8 cellular contexts compared by ENCODE assay signal in the genomic region with DNA sequence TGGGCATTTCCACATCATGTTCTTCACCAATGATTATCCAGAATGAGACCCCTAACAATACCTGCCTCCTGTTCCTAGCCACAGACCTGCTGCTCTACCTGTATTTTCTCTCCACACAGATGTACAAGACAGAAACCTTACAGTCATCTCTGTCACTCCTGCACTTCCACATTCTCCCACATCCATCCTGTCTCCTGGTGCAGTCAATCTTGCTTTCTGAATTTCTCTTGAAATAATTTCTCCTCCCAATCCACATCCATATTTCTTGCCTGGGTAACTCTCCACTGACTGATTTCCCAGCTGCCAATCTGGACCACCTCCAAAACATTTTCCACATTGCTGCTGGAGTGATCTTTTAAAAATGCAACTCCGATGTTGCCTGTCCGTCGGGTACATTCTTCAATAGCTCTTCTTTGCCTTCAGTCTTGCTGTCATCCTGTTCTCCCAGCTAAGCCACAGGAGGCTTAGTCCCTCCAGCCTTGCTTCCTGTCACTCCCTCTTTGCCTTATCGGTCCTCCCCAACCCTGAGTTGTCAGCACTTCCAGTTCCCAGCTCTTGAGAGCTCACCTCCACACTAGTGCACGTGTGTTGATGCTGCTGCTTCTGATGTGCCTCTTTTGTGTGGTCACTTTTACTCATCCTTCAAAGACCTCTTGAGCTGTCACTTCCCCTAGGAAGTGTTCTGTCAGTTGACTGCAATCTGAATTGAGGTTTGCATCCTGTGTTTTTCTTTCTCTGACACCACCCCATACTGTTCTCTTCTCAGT. TPM values are rescaled to one million over a fixed set of nuclear protein-coding genes. Genes with fewer than 3 reads are reported as not detected.
DNase-seq lines count a peak whose midpoint lies in the region; ATAC-seq and TF ChIP-seq lines count a peak whose summit lies in the region.

No MANE protein-coding gene starts in this region.

- H3K27me3 Mint-ChIP-seq in naive B cell = no peaks in the 10 kb centered on the region

- H2AFZ ChIP-seq in Loucy (ENCODE audit: low read length) = no peak overlapping the region

- H3K4me3 ChIP-seq in GM06990 (replicated peaks; ENCODE audit: low read depth, low read length) (no peak overlapping the region), Loucy (ENCODE audit: low read length, poor library complexity, severe bottlenecking) (peak overlapping the region; percentile 25)

- H3K9me3 Mint-ChIP-seq in activated naive CD4-positive, alpha-beta T cell treated with anti-CD3 and anti-CD28 coated beads, Interleukin-2, amount 50 U/mL, for 72 hours = no peaks in the 10 kb centered on the region
- no peaks in the 10 kb centered on the region for H3K9me3 Mint-ChIP-seq in naive B cell

- ATAC-seq in GM21526 (IDR thresholded peaks at IDR 0.05; ENCODE audit: low FRiP score, unreplicated experiment) = peak; percentile 47
- ATAC-seq in activated naive CD4-positive, alpha-beta T cell treated with anti-CD3 and anti-CD28 coated beads, Interleukin-2, amount 50 U/mL, for 72 hours = peak; percentile 80 to 87
- ATAC-seq in naive B cell (ENCODE audit: low read depth in 2 of 2) = no peak
- ATAC-seq in GM19328 (IDR thresholded peaks at IDR 0.05; ENCODE audit: unreplicated experiment) = no peak

- H3K36me3 ChIP-seq in GM06990 (ENCODE audit: control insufficient read depth, insufficient read depth, low read length) (no peaks in the 10 kb centered on the region), Loucy (ENCODE audit: insufficient read depth, low read length) (0 out of 2 replicates have a peak, but pooled peaks cover 7% of the 10 kb centered on the region)

- TF ChIP-seq CTCF in GM06990 (IDR thresholded peaks at IDR 0.05; ENCODE audit: insufficient read depth, low read length, poor library complexity, severe bottlenecking) = no peak
- no peak for TF ChIP-seq CTCF in Loucy (conservative IDR thresholded peaks at IDR 0.05; ENCODE audit: low read length)

- H3K27me3 ChIP-seq in GM06990 (replicated peaks; ENCODE audit: control insufficient read depth, insufficient read depth, low read length) (no peaks in the 10 kb centered on the region), Loucy (ENCODE audit: insufficient read depth, low read length, poor library complexity, severe bottlenecking) (no peaks in the 10 kb centered on the region)

- H3K9me2 ChIP-seq in Loucy (replicated peaks; ENCODE audit: low read depth, low read length) = no peaks in the 10 kb centered on the region

- H3K9me3 ChIP-seq in Loucy (ENCODE audit: insufficient read depth, low read depth, low read length) = no peaks in the 10 kb centered on the region

- H3K27ac Mint-ChIP-seq in activated naive CD4-positive, alpha-beta T cell treated with anti-CD3 and anti-CD28 coated beads, Interleukin-2, amount 50 U/mL, for 72 hours = peak overlapping the region; percentile 30 to 73
- peak overlapping the region in 4 of 6 donors; percentile 5 to 80 (median 38) for H3K27ac Mint-ChIP-seq in naive B cell

- peaks cover 100% of the 10 kb centered on the region for H3K79me2 ChIP-seq in Loucy (ENCODE audit: insufficient read depth, low read length)

- H3F3A ChIP-seq in Loucy (ENCODE audit: low read depth) = peaks cover 3% of the 10 kb centered on the region; the same call in 1 of the 2 replicates

- DNase-seq in GM06990 (ENCODE audit: extremely low read depth, insufficient read length) (peak; percentile 36), naive B cell (no peak), HT-29 (ENCODE audit: low spot score) (no peak), pons (ENCODE audit: low spot score) (no peak)
- peak in 1 of 2 donors; percentile 7 for DNase-seq in activated naive CD4-positive, alpha-beta T cell treated with anti-CD3 and anti-CD28 coated beads, Interleukin-2, amount 50 U/mL, for 72 hours (ENCODE audit: low spot score in 2 of 2)

- H3K36me3 Mint-ChIP-seq in activated naive CD4-positive, alpha-beta T cell treated with anti-CD3 and anti-CD28 coated beads, Interleukin-2, amount 50 U/mL, for 72 hours = peaks cover 0 to 13% of the 10 kb centered on the region in 2 donors
- H3K36me3 Mint-ChIP-seq in naive B cell = no peaks in the 10 kb centered on the region

- H3K4me2 ChIP-seq in Loucy (ENCODE audit: low read depth, low read length, poor library complexity, severe bottlenecking) = peak overlapping the region; percentile 70

- H3K4me1 Mint-ChIP-seq in naive B cell = peaks cover 27 to 43% (median 28%) of the 10 kb centered on the region in 3 donors

- peaks cover 90% of the 10 kb centered on the region for H3K4me1 ChIP-seq in Loucy (ENCODE audit: insufficient read depth, low read length, poor library complexity, severe bottlenecking)

- no peak overlapping the region for H3K9ac ChIP-seq in Loucy (ENCODE audit: low read depth, low read length, poor library complexity, severe bottlenecking)

- peaks cover 95% of the 10 kb centered on the region for H4K20me1 ChIP-seq in Loucy (ENCODE audit: insufficient read depth, low read length, poor library complexity, severe bottlenecking)

- H3K4me3 Mint-ChIP-seq in naive B cell = peak overlapping the region in 3 of 8 donors; percentile 1 to 7 (median 4)

RNA-seq across cellular contexts. Expression of a gene that starts 15.1 kb away (rescaled TPM):
- total RNA-seq in activated naive CD4-positive, alpha-beta T cell treated with anti-CD3 and anti-CD28 coated beads, Interleukin-2, amount 50 U/mL, for 72 hours = 10 to 100 TPM; 37.0 to 61.6 TPM
- polyA plus RNA-seq in naive B cell (ENCODE audit: low read depth in 6 of 6) = 10 to 100 TPM in 1 of 6 donors, 1 to 10 TPM in 5; 4.9 to 10.7 (median 7.7) TPM
- total RNA-seq in HT-29 (2014; rRNA removed; shearing (Covaris generic)) = 194 and 210 TPM in 2 replicates

Comparison
In these comparisons a context has a peak if more than half of its experiments do, and no peak if none do; other contexts are left out.
1. ATAC-seq: peak in GM21526 (single experiment) and activated naive CD4-positive, alpha-beta T cell treated with anti-CD3 and anti-CD28 coated beads, Interleukin-2, amount 50 U/mL, for 72 hours (2 of 2); none in naive B cell (0 of 2) and GM19328 (single experiment).